In the genomic region with DNA sequence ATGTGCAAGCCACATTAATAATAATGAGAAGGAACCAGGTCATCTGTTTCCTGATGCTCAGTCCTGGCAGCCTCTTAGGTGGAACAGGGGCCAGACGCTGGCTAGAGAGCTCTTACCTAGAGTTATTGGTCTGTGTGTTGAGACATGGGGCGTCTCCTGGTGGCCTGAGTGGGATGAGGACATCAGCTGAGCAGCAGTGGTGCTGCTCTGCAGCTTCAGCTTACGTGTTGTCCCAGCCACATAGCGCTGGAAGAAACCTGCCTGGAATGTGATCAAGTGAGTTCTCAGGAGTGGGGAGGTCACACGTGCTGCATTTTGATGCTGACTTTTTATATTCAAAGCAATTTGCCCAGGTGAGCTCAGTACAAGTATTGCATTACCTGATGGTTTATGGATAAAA, we compare ENCODE assay signal across 21 cellular contexts.
"Had no signal": no experiment of that assay in that cellular context is flagged by ENCODE, and none has a peak within 500 bp of the region (broad histone marks: within the 10 kb centered on the region; RNA-seq: fewer than 3 reads in every experiment).

No MANE protein-coding gene starts in this region.

- H3K27ac ChIP-seq: KMS-11, RWPE1 had no signal

- DNase-seq: MG63, NCI-H1092, NCI-H1105 treated with DMSO at 0.1 percent for 48 hours, NCI-H1417 treated with DMSO at 0.1 percent for 48 hours, NCI-H146, NCI-H1694 treated with DMSO at 0.1 percent for 48 hours, NCI-H1930, NCI-H2081, NCI-H2107, NCI-H2227 treated with DMSO at 0.1 percent for 48 hours, NCI-H524, NCI-H69, NCI-H774, SHP77 treated with DMSO at 0.1 percent for 48 hours, SK-N-SH, SW 1271, T-cell had no signal

- H3K36me3 ChIP-seq: MG63 had no signal

- H3K9ac ChIP-seq: KMS-11, SK-N-SH had no signal

- H3K4me2 ChIP-seq: KMS-11, SK-N-SH had no signal

- H3K4me3 ChIP-seq: K562, MG63 had no signal

- ATAC-seq: K562, Right ventricle myocardium inferior, T-cell had no signal

- H3K27me3 ChIP-seq: MG63 had no signal

- H3K9me3 ChIP-seq: MG63, SK-N-SH had no signal
